1 cellular context compared by ENCODE assay signal in the genomic region with DNA sequence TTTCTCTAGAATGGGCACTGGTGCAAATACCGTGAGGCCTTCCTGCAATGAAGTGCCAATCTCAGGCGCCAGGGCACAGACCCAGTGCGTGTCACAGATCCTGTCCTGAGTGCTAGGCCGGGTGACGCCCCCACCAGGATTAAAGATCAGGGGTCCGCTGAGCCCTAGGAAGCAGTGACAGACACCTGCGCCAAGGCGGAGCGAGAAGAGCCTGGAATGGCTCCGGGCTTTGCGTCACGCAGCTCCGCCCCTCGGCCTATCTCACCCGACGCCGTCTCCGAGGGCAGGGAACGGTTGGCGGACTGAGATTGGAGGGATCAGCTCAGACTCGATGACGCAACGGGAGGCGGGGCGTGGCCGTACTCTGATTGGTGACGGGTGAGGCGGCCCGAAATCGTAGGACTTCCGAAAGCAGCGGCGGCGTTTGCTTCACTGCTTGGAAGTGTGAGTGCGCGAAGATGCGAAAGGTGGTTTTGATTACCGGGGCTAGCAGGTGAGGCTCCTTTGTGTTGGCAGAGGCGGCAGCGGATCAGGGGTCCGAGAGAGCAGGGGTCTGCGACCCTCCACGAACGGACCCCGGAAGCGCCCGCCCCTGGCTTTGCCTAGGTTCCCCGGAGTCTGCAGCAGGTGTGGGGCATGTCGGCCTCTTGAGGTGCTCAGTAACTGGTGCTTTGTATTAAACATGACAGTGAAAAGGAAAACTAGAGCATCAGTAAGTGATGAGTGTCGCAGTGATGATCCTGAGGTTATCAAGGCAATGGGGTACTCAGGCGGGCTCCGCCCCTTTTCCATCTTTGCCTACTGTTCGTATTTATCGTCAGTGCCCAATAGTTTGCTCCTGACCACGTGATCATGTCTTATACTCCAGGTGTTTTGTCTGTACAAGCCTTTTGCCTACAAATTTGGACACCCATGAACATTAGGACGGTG.
TF ChIP-seq lines count a peak whose summit lies in the region.
"Not testable (repeated sequence)": the region's sequence is repeated elsewhere in the genome, so short reads cannot be mapped to it uniquely, and the experiment has no call there.

No MANE protein-coding gene starts in this region.

TF ChIP-seq in HepG2, 621 proteins besides CTCF, POLR2A, EP300 and RAD21 (continued from another document and continues in another):
- TF ChIP-seq, protein P1, sequence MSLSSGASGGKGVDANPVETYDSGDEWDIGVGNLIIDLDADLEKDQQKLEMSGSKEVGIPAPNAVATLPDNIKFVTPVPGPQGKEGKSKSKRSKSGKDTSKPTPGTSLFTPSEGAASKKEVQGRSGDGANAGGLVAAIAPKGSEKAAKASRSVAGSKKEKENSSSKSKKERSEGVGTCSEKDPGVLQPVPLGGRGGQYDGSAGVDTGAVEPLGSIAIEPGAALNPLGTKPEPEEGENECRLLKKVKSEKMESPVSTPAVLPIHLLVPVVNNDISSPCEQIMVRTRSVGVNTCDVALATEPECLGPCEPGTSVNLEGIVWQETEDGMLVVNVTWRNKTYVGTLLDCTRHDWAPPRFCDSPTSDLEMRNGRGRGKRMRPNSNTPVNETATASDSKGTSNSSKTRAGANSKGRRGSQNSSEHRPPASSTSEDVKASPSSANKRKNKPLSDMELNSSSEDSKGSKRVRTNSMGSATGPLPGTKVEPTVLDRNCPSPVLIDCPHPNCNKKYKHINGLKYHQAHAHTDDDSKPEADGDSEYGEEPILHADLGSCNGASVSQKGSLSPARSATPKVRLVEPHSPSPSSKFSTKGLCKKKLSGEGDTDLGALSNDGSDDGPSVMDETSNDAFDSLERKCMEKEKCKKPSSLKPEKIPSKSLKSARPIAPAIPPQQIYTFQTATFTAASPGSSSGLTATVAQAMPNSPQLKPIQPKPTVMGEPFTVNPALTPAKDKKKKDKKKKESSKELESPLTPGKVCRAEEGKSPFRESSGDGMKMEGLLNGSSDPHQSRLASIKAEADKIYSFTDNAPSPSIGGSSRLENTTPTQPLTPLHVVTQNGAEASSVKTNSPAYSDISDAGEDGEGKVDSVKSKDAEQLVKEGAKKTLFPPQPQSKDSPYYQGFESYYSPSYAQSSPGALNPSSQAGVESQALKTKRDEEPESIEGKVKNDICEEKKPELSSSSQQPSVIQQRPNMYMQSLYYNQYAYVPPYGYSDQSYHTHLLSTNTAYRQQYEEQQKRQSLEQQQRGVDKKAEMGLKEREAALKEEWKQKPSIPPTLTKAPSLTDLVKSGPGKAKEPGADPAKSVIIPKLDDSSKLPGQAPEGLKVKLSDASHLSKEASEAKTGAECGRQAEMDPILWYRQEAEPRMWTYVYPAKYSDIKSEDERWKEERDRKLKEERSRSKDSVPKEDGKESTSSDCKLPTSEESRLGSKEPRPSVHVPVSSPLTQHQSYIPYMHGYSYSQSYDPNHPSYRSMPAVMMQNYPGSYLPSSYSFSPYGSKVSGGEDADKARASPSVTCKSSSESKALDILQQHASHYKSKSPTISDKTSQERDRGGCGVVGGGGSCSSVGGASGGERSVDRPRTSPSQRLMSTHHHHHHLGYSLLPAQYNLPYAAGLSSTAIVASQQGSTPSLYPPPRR (CRISPR knock-in tag; IDR thresholded peaks at IDR 0.05; ENCODE audit: borderline replicate concordance), result 0 out of 2 replicates have a peak, but pooled peaks have one; percentile 19
- TF ChIP-seq, protein P2, sequence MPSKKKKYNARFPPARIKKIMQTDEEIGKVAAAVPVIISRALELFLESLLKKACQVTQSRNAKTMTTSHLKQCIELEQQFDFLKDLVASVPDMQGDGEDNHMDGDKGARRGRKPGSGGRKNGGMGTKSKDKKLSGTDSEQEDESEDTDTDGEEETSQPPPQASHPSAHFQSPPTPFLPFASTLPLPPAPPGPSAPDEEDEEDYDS (CRISPR knock-in tag; IDR thresholded peaks at IDR 0.05), result peak; percentile 75
- TF ChIP-seq ZFY (CRISPR knock-in tag; IDR thresholded peaks at IDR 0.05), result peak; percentile 62
- peak; percentile 81 for TF ChIP-seq SAP130 (CRISPR knock-in tag; IDR thresholded peaks at IDR 0.05; ENCODE audit: low read depth)
- peak; percentile 44; the same call in 1 of the 2 replicates for TF ChIP-seq MIER3 (CRISPR knock-in tag; IDR thresholded peaks at IDR 0.05; ENCODE audit: borderline replicate concordance)
- TF ChIP-seq, protein P3, sequence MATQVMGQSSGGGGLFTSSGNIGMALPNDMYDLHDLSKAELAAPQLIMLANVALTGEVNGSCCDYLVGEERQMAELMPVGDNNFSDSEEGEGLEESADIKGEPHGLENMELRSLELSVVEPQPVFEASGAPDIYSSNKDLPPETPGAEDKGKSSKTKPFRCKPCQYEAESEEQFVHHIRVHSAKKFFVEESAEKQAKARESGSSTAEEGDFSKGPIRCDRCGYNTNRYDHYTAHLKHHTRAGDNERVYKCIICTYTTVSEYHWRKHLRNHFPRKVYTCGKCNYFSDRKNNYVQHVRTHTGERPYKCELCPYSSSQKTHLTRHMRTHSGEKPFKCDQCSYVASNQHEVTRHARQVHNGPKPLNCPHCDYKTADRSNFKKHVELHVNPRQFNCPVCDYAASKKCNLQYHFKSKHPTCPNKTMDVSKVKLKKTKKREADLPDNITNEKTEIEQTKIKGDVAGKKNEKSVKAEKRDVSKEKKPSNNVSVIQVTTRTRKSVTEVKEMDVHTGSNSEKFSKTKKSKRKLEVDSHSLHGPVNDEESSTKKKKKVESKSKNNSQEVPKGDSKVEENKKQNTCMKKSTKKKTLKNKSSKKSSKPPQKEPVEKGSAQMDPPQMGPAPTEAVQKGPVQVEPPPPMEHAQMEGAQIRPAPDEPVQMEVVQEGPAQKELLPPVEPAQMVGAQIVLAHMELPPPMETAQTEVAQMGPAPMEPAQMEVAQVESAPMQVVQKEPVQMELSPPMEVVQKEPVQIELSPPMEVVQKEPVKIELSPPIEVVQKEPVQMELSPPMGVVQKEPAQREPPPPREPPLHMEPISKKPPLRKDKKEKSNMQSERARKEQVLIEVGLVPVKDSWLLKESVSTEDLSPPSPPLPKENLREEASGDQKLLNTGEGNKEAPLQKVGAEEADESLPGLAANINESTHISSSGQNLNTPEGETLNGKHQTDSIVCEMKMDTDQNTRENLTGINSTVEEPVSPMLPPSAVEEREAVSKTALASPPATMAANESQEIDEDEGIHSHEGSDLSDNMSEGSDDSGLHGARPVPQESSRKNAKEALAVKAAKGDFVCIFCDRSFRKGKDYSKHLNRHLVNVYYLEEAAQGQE (IDR thresholded peaks at IDR 0.05; ENCODE audit: borderline replicate concordance in 1 of 2, low read depth in 1 of 2, low read length in 2 of 2), result peak in 1 of 2 experiments; percentile 43; a peak in 1 of 4 replicates
- 0 out of 2 replicates have a peak, but pooled peaks have one; percentile 7 for TF ChIP-seq ERF (CRISPR knock-in tag; IDR thresholded peaks at IDR 0.05)
- TF ChIP-seq, protein P4, sequence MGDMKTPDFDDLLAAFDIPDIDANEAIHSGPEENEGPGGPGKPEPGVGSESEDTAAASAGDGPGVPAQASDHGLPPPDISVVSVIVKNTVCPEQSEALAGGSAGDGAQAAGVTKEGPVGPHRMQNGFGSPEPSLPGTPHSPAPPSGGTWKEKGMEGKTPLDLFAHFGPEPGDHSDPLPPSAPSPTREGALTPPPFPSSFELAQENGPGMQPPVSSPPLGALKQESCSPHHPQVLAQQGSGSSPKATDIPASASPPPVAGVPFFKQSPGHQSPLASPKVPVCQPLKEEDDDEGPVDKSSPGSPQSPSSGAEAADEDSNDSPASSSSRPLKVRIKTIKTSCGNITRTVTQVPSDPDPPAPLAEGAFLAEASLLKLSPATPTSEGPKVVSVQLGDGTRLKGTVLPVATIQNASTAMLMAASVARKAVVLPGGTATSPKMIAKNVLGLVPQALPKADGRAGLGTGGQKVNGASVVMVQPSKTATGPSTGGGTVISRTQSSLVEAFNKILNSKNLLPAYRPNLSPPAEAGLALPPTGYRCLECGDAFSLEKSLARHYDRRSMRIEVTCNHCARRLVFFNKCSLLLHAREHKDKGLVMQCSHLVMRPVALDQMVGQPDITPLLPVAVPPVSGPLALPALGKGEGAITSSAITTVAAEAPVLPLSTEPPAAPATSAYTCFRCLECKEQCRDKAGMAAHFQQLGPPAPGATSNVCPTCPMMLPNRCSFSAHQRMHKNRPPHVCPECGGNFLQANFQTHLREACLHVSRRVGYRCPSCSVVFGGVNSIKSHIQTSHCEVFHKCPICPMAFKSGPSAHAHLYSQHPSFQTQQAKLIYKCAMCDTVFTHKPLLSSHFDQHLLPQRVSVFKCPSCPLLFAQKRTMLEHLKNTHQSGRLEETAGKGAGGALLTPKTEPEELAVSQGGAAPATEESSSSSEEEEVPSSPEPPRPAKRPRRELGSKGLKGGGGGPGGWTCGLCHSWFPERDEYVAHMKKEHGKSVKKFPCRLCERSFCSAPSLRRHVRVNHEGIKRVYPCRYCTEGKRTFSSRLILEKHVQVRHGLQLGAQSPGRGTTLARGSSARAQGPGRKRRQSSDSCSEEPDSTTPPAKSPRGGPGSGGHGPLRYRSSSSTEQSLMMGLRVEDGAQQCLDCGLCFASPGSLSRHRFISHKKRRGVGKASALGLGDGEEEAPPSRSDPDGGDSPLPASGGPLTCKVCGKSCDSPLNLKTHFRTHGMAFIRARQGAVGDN (CRISPR knock-in tag; IDR thresholded peaks at IDR 0.05), result peak; percentile 65
- peak; percentile 77 for TF ChIP-seq CREM (IDR thresholded peaks at IDR 0.05)
- TF ChIP-seq CREM (CRISPR knock-in tag; IDR thresholded peaks at IDR 0.05), result not testable (repeated sequence)
- TF ChIP-seq RFXAP (CRISPR knock-in tag; IDR thresholded peaks at IDR 0.05; ENCODE audit: borderline replicate concordance), result peak; percentile 88
- TF ChIP-seq CEBPB (IDR thresholded peaks at IDR 0.05; ENCODE audit: borderline replicate concordance, low read depth, low read length), result peak; percentile 62; the same call in 1 of the 2 replicates
- TF ChIP-seq, protein P5, sequence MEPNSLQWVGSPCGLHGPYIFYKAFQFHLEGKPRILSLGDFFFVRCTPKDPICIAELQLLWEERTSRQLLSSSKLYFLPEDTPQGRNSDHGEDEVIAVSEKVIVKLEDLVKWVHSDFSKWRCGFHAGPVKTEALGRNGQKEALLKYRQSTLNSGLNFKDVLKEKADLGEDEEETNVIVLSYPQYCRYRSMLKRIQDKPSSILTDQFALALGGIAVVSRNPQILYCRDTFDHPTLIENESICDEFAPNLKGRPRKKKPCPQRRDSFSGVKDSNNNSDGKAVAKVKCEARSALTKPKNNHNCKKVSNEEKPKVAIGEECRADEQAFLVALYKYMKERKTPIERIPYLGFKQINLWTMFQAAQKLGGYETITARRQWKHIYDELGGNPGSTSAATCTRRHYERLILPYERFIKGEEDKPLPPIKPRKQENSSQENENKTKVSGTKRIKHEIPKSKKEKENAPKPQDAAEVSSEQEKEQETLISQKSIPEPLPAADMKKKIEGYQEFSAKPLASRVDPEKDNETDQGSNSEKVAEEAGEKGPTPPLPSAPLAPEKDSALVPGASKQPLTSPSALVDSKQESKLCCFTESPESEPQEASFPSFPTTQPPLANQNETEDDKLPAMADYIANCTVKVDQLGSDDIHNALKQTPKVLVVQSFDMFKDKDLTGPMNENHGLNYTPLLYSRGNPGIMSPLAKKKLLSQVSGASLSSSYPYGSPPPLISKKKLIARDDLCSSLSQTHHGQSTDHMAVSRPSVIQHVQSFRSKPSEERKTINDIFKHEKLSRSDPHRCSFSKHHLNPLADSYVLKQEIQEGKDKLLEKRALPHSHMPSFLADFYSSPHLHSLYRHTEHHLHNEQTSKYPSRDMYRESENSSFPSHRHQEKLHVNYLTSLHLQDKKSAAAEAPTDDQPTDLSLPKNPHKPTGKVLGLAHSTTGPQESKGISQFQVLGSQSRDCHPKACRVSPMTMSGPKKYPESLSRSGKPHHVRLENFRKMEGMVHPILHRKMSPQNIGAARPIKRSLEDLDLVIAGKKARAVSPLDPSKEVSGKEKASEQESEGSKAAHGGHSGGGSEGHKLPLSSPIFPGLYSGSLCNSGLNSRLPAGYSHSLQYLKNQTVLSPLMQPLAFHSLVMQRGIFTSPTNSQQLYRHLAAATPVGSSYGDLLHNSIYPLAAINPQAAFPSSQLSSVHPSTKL (CRISPR knock-in tag; IDR thresholded peaks at IDR 0.05), result peak; percentile 37; the same call in 1 of the 2 replicates
- TF ChIP-seq NFYC (CRISPR knock-in tag; IDR thresholded peaks at IDR 0.05), result peak; percentile 73
- TF ChIP-seq, protein P6, sequence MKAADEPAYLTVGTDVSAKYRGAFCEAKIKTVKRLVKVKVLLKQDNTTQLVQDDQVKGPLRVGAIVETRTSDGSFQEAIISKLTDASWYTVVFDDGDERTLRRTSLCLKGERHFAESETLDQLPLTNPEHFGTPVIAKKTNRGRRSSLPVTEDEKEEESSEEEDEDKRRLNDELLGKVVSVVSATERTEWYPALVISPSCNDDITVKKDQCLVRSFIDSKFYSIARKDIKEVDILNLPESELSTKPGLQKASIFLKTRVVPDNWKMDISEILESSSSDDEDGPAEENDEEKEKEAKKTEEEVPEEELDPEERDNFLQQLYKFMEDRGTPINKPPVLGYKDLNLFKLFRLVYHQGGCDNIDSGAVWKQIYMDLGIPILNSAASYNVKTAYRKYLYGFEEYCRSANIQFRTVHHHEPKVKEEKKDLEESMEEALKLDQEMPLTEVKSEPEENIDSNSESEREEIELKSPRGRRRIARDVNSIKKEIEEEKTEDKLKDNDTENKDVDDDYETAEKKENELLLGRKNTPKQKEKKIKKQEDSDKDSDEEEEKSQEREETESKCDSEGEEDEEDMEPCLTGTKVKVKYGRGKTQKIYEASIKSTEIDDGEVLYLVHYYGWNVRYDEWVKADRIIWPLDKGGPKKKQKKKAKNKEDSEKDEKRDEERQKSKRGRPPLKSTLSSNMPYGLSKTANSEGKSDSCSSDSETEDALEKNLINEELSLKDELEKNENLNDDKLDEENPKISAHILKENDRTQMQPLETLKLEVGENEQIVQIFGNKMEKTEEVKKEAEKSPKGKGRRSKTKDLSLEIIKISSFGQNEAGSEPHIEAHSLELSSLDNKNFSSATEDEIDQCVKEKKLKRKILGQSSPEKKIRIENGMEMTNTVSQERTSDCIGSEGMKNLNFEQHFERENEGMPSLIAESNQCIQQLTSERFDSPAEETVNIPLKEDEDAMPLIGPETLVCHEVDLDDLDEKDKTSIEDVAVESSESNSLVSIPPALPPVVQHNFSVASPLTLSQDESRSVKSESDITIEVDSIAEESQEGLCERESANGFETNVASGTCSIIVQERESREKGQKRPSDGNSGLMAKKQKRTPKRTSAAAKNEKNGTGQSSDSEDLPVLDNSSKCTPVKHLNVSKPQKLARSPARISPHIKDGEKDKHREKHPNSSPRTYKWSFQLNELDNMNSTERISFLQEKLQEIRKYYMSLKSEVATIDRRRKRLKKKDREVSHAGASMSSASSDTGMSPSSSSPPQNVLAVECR (CRISPR knock-in tag; IDR thresholded peaks at IDR 0.05; ENCODE audit: borderline replicate concordance), result peak; percentile 31; the same call in 1 of the 2 replicates
- 0 out of 2 replicates have a peak, but pooled peaks have one; percentile 36 for TF ChIP-seq ZBTB21 (CRISPR knock-in tag; IDR thresholded peaks at IDR 0.05)
- TF ChIP-seq, protein P7, sequence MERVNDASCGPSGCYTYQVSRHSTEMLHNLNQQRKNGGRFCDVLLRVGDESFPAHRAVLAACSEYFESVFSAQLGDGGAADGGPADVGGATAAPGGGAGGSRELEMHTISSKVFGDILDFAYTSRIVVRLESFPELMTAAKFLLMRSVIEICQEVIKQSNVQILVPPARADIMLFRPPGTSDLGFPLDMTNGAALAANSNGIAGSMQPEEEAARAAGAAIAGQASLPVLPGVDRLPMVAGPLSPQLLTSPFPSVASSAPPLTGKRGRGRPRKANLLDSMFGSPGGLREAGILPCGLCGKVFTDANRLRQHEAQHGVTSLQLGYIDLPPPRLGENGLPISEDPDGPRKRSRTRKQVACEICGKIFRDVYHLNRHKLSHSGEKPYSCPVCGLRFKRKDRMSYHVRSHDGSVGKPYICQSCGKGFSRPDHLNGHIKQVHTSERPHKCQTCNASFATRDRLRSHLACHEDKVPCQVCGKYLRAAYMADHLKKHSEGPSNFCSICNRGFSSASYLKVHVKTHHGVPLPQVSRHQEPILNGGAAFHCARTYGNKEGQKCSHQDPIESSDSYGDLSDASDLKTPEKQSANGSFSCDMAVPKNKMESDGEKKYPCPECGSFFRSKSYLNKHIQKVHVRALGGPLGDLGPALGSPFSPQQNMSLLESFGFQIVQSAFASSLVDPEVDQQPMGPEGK (CRISPR knock-in tag; IDR thresholded peaks at IDR 0.05), result peak; percentile 58
